ENCODE assay signal across 26 cellular contexts in the genomic region with DNA sequence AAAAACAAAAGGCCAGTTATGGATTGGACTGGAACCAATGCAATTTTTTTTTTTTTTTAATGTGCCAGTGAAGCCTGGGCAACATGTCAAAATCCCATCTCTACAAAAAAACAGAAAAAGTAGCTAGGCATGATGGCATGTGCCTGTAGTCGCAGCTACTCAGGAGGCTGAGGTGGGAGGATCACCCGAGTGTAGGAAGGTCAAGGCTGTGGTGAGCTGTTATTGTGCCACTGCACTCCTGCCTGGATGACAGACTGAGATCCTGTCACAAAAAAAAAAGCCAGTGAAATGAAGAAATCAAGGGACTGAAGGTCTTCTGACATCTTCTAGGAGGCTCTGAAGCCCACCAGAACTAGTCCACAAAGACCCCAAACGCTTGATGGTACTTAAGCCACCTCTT.
DNase-seq lines count a peak whose midpoint lies in the region; ATAC-seq, FAIRE-seq and TF ChIP-seq lines count a peak whose summit lies in the region.
"Had no signal": no experiment of that assay in that cellular context is flagged by ENCODE, and none has a peak within 500 bp of the region (broad histone marks: within the 10 kb centered on the region; RNA-seq: fewer than 3 reads in every experiment).

No MANE protein-coding gene starts in this region.

- in situ Hi-C loops in K562 (cut with MboI) (no loop called here), brain microvascular endothelial cell (cut with HindIII; ENCODE audit: low pct_ligation_motif_present, low sequenced_read_pairs) (no loop called here)

- H3K27me3 ChIP-seq in K562 (ENCODE audit: control insufficient read depth in 2 of 2, insufficient read depth in 2 of 2, low read length in 2 of 2) = no peaks in the 10 kb centered on the region
- no peaks in the 10 kb centered on the region for H3K27me3 ChIP-seq in brain microvascular endothelial cell (replicated peaks)
- no peaks in the 10 kb centered on the region for H3K27me3 ChIP-seq in body of pancreas
- H3K27me3 ChIP-seq: BLaER1 had no signal

- H3K27ac Mint-ChIP-seq in immature natural killer cell (peak overlapping the region in 5 of 6 donors; percentile 44 to 75 (median 68)), natural killer cell (peak overlapping the region in 1 of 2 donors; percentile 48)
- H3K27ac Mint-ChIP-seq: B cell; CD4-positive, CD25-positive, alpha-beta regulatory T cell; CD8-positive, alpha-beta T cell; HFFc6 had no signal

- H3K4me1 ChIP-seq in K562 (replicated peaks in 1 of 2; ENCODE audit: control insufficient read depth in 2 of 2, insufficient read depth in 2 of 2, low read length in 2 of 2) (peaks cover 14 to 30% of the 10 kb centered on the region in 2 experiments), body of pancreas (peaks cover 8% of the 10 kb centered on the region)

- no peak for FAIRE-seq in K562 (lab: Jason Lieb, UNC)
- FAIRE-seq: A204.1, GM12878, GM19239, H54 had no signal

- H3K4me1 Mint-ChIP-seq in immature natural killer cell (peaks cover 72 to 85% of the 10 kb centered on the region in 2 donors), natural killer cell (peaks cover 73 to 88% of the 10 kb centered on the region in 2 donors)

- no peaks in the 10 kb centered on the region for H3K9me3 Mint-ChIP-seq in immature natural killer cell
- H3K9me3 Mint-ChIP-seq in natural killer cell = no peaks in the 10 kb centered on the region
- H3K9me3 Mint-ChIP-seq: CD4-positive, CD25-positive, alpha-beta regulatory T cell; CD8-positive, alpha-beta T cell; HFFc6 had no signal

- intact Hi-C loops in K562 (cut with micrococcal nuclease) (no loop called here), natural killer cell (cut with micrococcal nuclease) (no loop called here), body of pancreas (cut with DNase I) (no loop called here)

- H2AFZ ChIP-seq in K562 (ENCODE audit: low read depth, low read length) = no peak overlapping the region

- BruUV-seq in K562 (replicated peaks; lab: Mats Ljungman, UMichigan) = no TSS peak

- CTCF ChIA-PET in K562 (lab: Yijun Ruan, JAX; ENCODE audit: low intra/inter-chr PET ratio) = no interaction called here

- H3K4me3 Mint-ChIP-seq in immature natural killer cell (peak overlapping the region in 4 of 5 donors; percentile 60 to 73 (median 67)), natural killer cell (peak overlapping the region; percentile 52)
- H3K4me3 Mint-ChIP-seq: B cell; CD4-positive, CD25-positive, alpha-beta regulatory T cell; CD8-positive, alpha-beta T cell; HFFc6 had no signal

- TF ChIP-seq EP300 in K562 (IDR thresholded peaks at IDR 0.05; ENCODE audit: low read length) = no peak

- no peaks in the 10 kb centered on the region for H3K36me3 ChIP-seq in K562 (ENCODE audit: control insufficient read depth, insufficient read depth, low read length)
- H3K36me3 ChIP-seq in brain microvascular endothelial cell (replicated peaks) = no peaks in the 10 kb centered on the region
- no peaks in the 10 kb centered on the region for H3K36me3 ChIP-seq in body of pancreas (replicated peaks in 1 of 2; ENCODE audit: insufficient read depth in 1 of 2, low read depth in 2 of 2)
- H3K36me3 ChIP-seq: HAP-1 had no signal

- no peak overlapping the region for H3K4me2 ChIP-seq in K562 (ENCODE audit: insufficient read depth, low read length)
- H3K4me2 ChIP-seq: BLaER1 had no signal

- no peak overlapping the region for H3K4me3 ChIP-seq in K562
- H3K4me3 ChIP-seq in brain microvascular endothelial cell (ENCODE audit: low read depth, low read length) = no peak overlapping the region
- no peak overlapping the region for H3K4me3 ChIP-seq in body of pancreas
- H3K4me3 ChIP-seq: BLaER1, GM12878, HAP-1 had no signal

- 10% methylated on average over 3 of the region's 3 CpGs for WGBS in K562 (ENCODE audit: insufficient coverage, low coverage, missing lambda C conversion rate)
- WGBS in body of pancreas, 2 donors = 92 to 93% methylated on average over 3 of the region's 3 CpGs

- peak overlapping the region in 1 of 2 experiments; percentile 49; a peak in 1 of 4 replicates for H3K9ac ChIP-seq in K562 (ENCODE audit: insufficient read depth in 1 of 2, low read depth in 2 of 2, low read length in 2 of 2)
- H3K9ac ChIP-seq: BLaER1 had no signal

- H3K79me2 ChIP-seq in K562 (ENCODE audit: control insufficient read depth, insufficient read depth, low read length) = peaks cover 4% of the 10 kb centered on the region

- peaks cover 0 to 10% (median 6%) of the 10 kb centered on the region in 3 donors for H3K36me3 Mint-ChIP-seq in immature natural killer cell
- no peaks in the 10 kb centered on the region for H3K36me3 Mint-ChIP-seq in natural killer cell

- no peak for TF ChIP-seq RAD21 in K562 (CRISPR knock-in tag; conservative IDR thresholded peaks at IDR 0.05 in 1 of 2, IDR thresholded peaks at IDR 0.05 in 1 of 2)

- TF ChIP-seq CTCF in K562 (IDR thresholded peaks at IDR 0.05 in 2 of 3, conservative IDR thresholded peaks at IDR 0.05 in 1 of 3; ENCODE audit: insufficient read depth in 2 of 3, low read depth in 1 of 3, low read length in 3 of 3) = no peak
- TF ChIP-seq CTCF in natural killer cell (IDR thresholded peaks at IDR 0.05) = no peak
- TF ChIP-seq CTCF in brain microvascular endothelial cell (IDR thresholded peaks at IDR 0.05; ENCODE audit: low read depth, low read length, missing control alignments) = no peak
- TF ChIP-seq CTCF in body of pancreas (IDR thresholded peaks at IDR 0.05) = no peak

- H3K9me3 ChIP-seq in K562 (replicated peaks; ENCODE audit: control insufficient read depth, insufficient read depth, low read depth, low read length) = no peaks in the 10 kb centered on the region
- no peaks in the 10 kb centered on the region for H3K9me3 ChIP-seq in body of pancreas
- H3K9me3 ChIP-seq: BLaER1, Caco-2, HAP-1 had no signal

- H3K27ac ChIP-seq in K562 (ENCODE audit: extremely low read depth, low read depth, low read length) = no peak overlapping the region
- no peak overlapping the region for H3K27ac ChIP-seq in brain microvascular endothelial cell
- H3K27ac ChIP-seq in body of pancreas = no peak overlapping the region
- H3K27ac ChIP-seq: 22Rv1, BLaER1, C4-2B had no signal

- peaks cover 17% of the 10 kb centered on the region; the same call in 1 of the 2 replicates for H4K20me1 ChIP-seq in K562 (replicated peaks; ENCODE audit: control insufficient read depth, insufficient read depth, low read length)

- ATAC-seq in K562 = no peak
- no peak for ATAC-seq in natural killer cell
- ATAC-seq in body of pancreas = no peak
- ATAC-seq in GM19452 (IDR thresholded peaks at IDR 0.05; ENCODE audit: unreplicated experiment) = no peak
- ATAC-seq: CD8-positive, alpha-beta T cell; GM12878 had no signal

- POLR2A ChIA-PET in K562 (lab: Yijun Ruan, JAX) = interaction anchor here (0.6 to 0.7 kb wide), 2 partner anchors 9 to 215 kb away, joined by 3 read pairs; no protein-coding TSS in a partner anchor

- H3K9me1 ChIP-seq in K562 (ENCODE audit: control insufficient read depth, insufficient read depth, low read length) = no peaks in the 10 kb centered on the region

- H3K27me3 Mint-ChIP-seq in immature natural killer cell (ENCODE audit: low read depth in 3 of 3) (peaks cover 3 to 5% (median 3%) of the 10 kb centered on the region in 3 donors), natural killer cell (ENCODE audit: low read depth in 2 of 2) (no peaks in the 10 kb centered on the region)
- H3K27me3 Mint-ChIP-seq: B cell; CD4-positive, CD25-positive, alpha-beta regulatory T cell had no signal

- TF ChIP-seq POLR2A in K562 (conservative IDR thresholded peaks at IDR 0.05) (no peak), body of pancreas (IDR thresholded peaks at IDR 0.05) (no peak)

- DNase-seq in MV-4-11 (lab: John Stamatoyannopoulos, UW) = peak; percentile 41
- DNase-seq in K562 (ENCODE audit: extremely low read depth in 1 of 4, low spot score in 3 of 4) = no peak
- no peak for DNase-seq in immature natural killer cell
- DNase-seq in natural killer cell = no peak
- no peak for DNase-seq in brain microvascular endothelial cell
- no peak for DNase-seq in body of pancreas
- no peak for DNase-seq in NCI-H446 (lab: John Stamatoyannopoulos, UW)
- DNase-seq: Caco-2; CD4-positive, CD25-positive, alpha-beta regulatory T cell; CD8-positive, alpha-beta T cell; DMS 273 treated with DMSO at 0.1 percent for 48 hours; DMS79; EL; GDM1; GOT3; HFFc6 had no signal

TF ChIP-seq in K562, 482 proteins besides CTCF, POLR2A, EP300 and RAD21:
- TF ChIP-seq KDM1A (IDR thresholded peaks at IDR 0.05) (peak; percentile 32 to 39; a peak in 1 of 4 replicates), PHB2 (IDR thresholded peaks at IDR 0.05; ENCODE audit: low read depth) (no peak), CCAR2 (IDR thresholded peaks at IDR 0.05; ENCODE audit: low read depth, low read length) (no peak)
